17 cellular contexts compared by ENCODE assay signal in the genomic region with DNA sequence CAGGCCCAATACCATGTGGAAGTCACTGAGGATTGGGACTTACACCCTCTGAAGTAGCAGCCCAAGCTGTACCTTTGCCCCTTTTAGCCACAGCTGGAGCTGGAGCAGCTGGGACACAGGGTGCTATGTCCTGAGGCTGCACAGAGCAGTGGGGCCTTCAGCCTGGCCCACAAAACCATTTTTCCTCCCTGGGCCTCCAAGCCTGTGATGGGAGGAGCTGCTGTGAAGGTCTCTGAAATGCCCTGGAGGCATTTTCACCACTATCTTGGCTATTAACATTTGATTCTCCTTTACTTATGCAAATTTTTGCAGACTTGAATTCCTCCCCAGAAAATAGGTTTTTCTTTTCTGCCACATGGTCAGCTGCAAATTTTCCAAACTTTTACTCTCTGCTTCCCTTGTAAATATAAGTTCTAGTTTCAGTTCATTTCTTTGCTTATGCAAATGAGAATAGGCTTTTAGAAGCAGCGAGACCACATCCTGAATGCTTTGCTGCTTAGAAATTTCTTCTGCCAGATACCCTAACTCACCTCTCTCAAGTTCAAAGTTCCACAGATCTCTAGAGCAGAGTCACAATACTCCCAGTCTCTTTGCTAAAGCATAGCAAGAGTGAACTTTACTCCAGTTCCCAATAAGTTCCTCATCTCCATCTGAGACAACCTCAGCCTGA.
DNase-seq lines count a peak whose midpoint lies in the region; ATAC-seq lines count a peak whose summit lies in the region.
"Had no signal": no experiment of that assay in that cellular context is flagged by ENCODE, and none has a peak within 500 bp of the region (broad histone marks: within the 10 kb centered on the region; RNA-seq: fewer than 3 reads in every experiment).

No MANE protein-coding gene starts in this region.

- no peaks in the 10 kb centered on the region for H3K9me3 Mint-ChIP-seq in activated CD4-positive, alpha-beta T cell treated with anti-CD3 and anti-CD28 coated beads, Interleukin-2, amount 10 ng/mL, durations not matched to agents 24 days and 14 days
- peaks cover 4% of the 10 kb centered on the region for H3K9me3 Mint-ChIP-seq in memory B cell

- ATAC-seq in GM21390 (IDR thresholded peaks at IDR 0.05; ENCODE audit: unreplicated experiment) (peak; percentile 69), HG03378 (IDR thresholded peaks at IDR 0.05; ENCODE audit: unreplicated experiment) (peak; percentile 70), memory B cell (ENCODE audit: low read depth) (peak; percentile 82), HG03097 (IDR thresholded peaks at IDR 0.05; ENCODE audit: low FRiP score, unreplicated experiment) (no peak)

- intact Hi-C loops in activated CD4-positive, alpha-beta T cell treated with anti-CD3 and anti-CD28 coated beads, Interleukin-2, amount 10 ng/mL, durations not matched to agents 24 days and 14 days (cut with micrococcal nuclease), result no loop called here

- H3K27me3 Mint-ChIP-seq in activated CD4-positive, alpha-beta T cell treated with anti-CD3 and anti-CD28 coated beads, Interleukin-2, amount 10 ng/mL, durations not matched to agents 24 days and 14 days, result peaks cover 5% of the 10 kb centered on the region
- no peaks in the 10 kb centered on the region for H3K27me3 Mint-ChIP-seq in memory B cell

- H3K4me3 Mint-ChIP-seq in activated CD4-positive, alpha-beta T cell treated with anti-CD3 and anti-CD28 coated beads, Interleukin-2, amount 10 ng/mL, durations not matched to agents 24 days and 14 days, result peak overlapping the region; percentile 48
- H3K4me3 Mint-ChIP-seq in memory B cell, result peak overlapping the region; percentile 77
- H3K4me3 Mint-ChIP-seq: CD14-positive monocyte, neural crest cell had no signal

- DNase-seq in activated CD4-positive, alpha-beta T cell treated with anti-CD3 and anti-CD28 coated beads, Interleukin-2, amount 10 ng/mL, durations not matched to agents 24 days and 14 days, result no peak
- no peak for DNase-seq in activated CD4-positive, alpha-beta T cell treated with anti-CD3 and anti-CD28 coated beads for 1 hour
- no peak for DNase-seq in memory B cell (ENCODE audit: low spot score in 2 of 2)
- DNase-seq in G401 (ENCODE audit: low spot score), result no peak
- DNase-seq in amygdala (lab: John Stamatoyannopoulos, UW), result no peak
- DNase-seq: activated CD4-positive, alpha-beta T cell treated with anti-CD3 and anti-CD28 coated beads, Interleukin-2, amount 50 U/mL, for 1 hour; DMS79 treated with DMSO at 0.1 percent for 48 hours; IMR-90; NCI-H1092 treated with DMSO at 0.1 percent for 48 hours; NCI-H226; retina; T1000 had no signal

- no peaks in the 10 kb centered on the region for H3K36me3 Mint-ChIP-seq in activated CD4-positive, alpha-beta T cell treated with anti-CD3 and anti-CD28 coated beads, Interleukin-2, amount 10 ng/mL, durations not matched to agents 24 days and 14 days (ENCODE audit: low read depth)
- peaks cover 10% of the 10 kb centered on the region for H3K36me3 Mint-ChIP-seq in memory B cell
- H3K36me3 Mint-ChIP-seq: CD14-positive monocyte had no signal

- peaks cover 8% of the 10 kb centered on the region for H3K4me1 Mint-ChIP-seq in activated CD4-positive, alpha-beta T cell treated with anti-CD3 and anti-CD28 coated beads, Interleukin-2, amount 10 ng/mL, durations not matched to agents 24 days and 14 days
- peaks cover 39% of the 10 kb centered on the region for H3K4me1 Mint-ChIP-seq in memory B cell
- H3K4me1 Mint-ChIP-seq: neural crest cell had no signal

- no peak overlapping the region for H3K27ac Mint-ChIP-seq in activated CD4-positive, alpha-beta T cell treated with anti-CD3 and anti-CD28 coated beads, Interleukin-2, amount 10 ng/mL, durations not matched to agents 24 days and 14 days
- peak overlapping the region; percentile 77 for H3K27ac Mint-ChIP-seq in memory B cell

- in situ Hi-C loops in G401 (cut with HindIII; ENCODE audit: low sequenced_read_pairs), result no loop called here
